9 cellular contexts compared by ENCODE assay signal in the genomic region with DNA sequence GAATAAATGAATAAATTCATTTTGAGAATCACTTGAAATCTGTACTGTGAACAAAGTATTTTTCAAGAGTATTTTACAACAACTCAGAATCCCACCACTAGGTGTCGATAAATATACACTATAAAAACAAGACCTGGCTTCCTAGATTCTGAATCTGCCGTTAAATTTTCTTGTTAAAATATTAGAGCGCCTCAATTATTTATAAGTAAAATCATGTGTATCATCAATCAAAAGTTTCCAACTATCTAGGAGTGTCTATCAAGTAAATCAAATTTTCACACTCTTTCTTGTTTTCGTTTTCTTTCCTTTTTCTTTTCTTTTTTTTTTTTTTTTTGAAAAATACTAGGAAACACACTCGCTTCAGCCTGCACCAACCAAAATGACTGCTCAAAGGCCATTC.
DNase-seq lines count a peak whose midpoint lies in the region; ATAC-seq, FAIRE-seq and TF ChIP-seq lines count a peak whose summit lies in the region.
"Had no signal": no experiment of that assay in that cellular context is flagged by ENCODE, and none has a peak within 500 bp of the region (broad histone marks: within the 10 kb centered on the region; RNA-seq: fewer than 3 reads in every experiment).

No MANE protein-coding gene starts in this region.

- DNase-seq in DMS79 treated with DMSO at 0.1 percent for 48 hours (lab: John Stamatoyannopoulos, UW): peak; percentile 41
- peak; percentile 8 for DNase-seq in OCI-M2 (lab: John Stamatoyannopoulos, UW; ENCODE audit: unreplicated experiment)
- peak; percentile 68 for DNase-seq in endothelial cell of umbilical vein (ENCODE audit: low read depth, low spot score)
- DNase-seq in osteocyte (ENCODE audit: extremely low spot score, unreplicated experiment): no peak
- DNase-seq in activated CD4-positive, alpha-beta T cell treated with anti-CD3 and anti-CD28 coated beads, Interleukin-2, amount 10 ng/mL, durations not matched to agents 7 days and 5 days: no peak
- DNase-seq in islet precursor cell: no peak
- no peak for DNase-seq in activated CD8-positive, alpha-beta memory T cell treated with anti-CD3 and anti-CD28 coated beads, Interleukin-2, amount 50 U/mL, for 48 hours

- TF ChIP-seq POLR2A in endothelial cell of umbilical vein (IDR thresholded peaks at IDR 0.05; ENCODE audit: low read depth, low read length): no peak

- no peaks in the 10 kb centered on the region for H3K9me3 ChIP-seq in endothelial cell of umbilical vein (replicated peaks; ENCODE audit: control insufficient read depth, insufficient read depth, low read length)

- H3K36me3 ChIP-seq in endothelial cell of umbilical vein (ENCODE audit: control insufficient read depth in 2 of 2, extremely low read depth in 1 of 2, insufficient read depth in 2 of 2, low read length in 2 of 2): no peaks in the 10 kb centered on the region

- H3K9me1 ChIP-seq in endothelial cell of umbilical vein (replicated peaks; ENCODE audit: control insufficient read depth, extremely low read depth, insufficient read depth, low read length): no peaks in the 10 kb centered on the region

- peak; percentile 53 for ATAC-seq in HG03175 (IDR thresholded peaks at IDR 0.05; ENCODE audit: unreplicated experiment)

- POLR2A ChIA-PET in endothelial cell of umbilical vein (lab: Charles Lee): no interaction called here
- POLR2A ChIA-PET in activated CD4-positive, alpha-beta T cell treated with anti-CD3 and anti-CD28 coated beads, Interleukin-2, amount 10 ng/mL, durations not matched to agents 7 days and 5 days (lab: Charles Lee): no interaction called here

- intact Hi-C loops in endothelial cell of umbilical vein (cut with micrococcal nuclease): loop anchor here (1.0 to 5.0 kb wide), 3 partner anchors 1045 to 1288 kb away; no protein-coding TSS in a partner anchor

- no peak overlapping the region for H3K27ac ChIP-seq in endothelial cell of umbilical vein (ENCODE audit: insufficient read depth, low read depth, low read length)

- H3K27me3 Mint-ChIP-seq in osteocyte (ENCODE audit: unreplicated experiment): no peaks in the 10 kb centered on the region
- H3K27me3 Mint-ChIP-seq in activated CD4-positive, alpha-beta T cell treated with anti-CD3 and anti-CD28 coated beads, Interleukin-2, amount 10 ng/mL, durations not matched to agents 7 days and 5 days: peaks cover 6% of the 10 kb centered on the region

- H3K9me3 Mint-ChIP-seq in osteocyte (ENCODE audit: unreplicated experiment): no peaks in the 10 kb centered on the region
- H3K9me3 Mint-ChIP-seq in activated CD4-positive, alpha-beta T cell treated with anti-CD3 and anti-CD28 coated beads, Interleukin-2, amount 10 ng/mL, durations not matched to agents 7 days and 5 days: no peaks in the 10 kb centered on the region
- H3K9me3 Mint-ChIP-seq: naive thymus-derived CD8-positive, alpha-beta T cell had no signal

- H3K4me2 ChIP-seq in endothelial cell of umbilical vein (ENCODE audit: insufficient read depth, low read length): no peak overlapping the region

- H3K36me3 Mint-ChIP-seq in osteocyte (ENCODE audit: unreplicated experiment): no peaks in the 10 kb centered on the region
- no peaks in the 10 kb centered on the region for H3K36me3 Mint-ChIP-seq in activated CD4-positive, alpha-beta T cell treated with anti-CD3 and anti-CD28 coated beads, Interleukin-2, amount 10 ng/mL, durations not matched to agents 7 days and 5 days (ENCODE audit: low read depth)
- H3K36me3 Mint-ChIP-seq: naive thymus-derived CD8-positive, alpha-beta T cell had no signal

- no peaks in the 10 kb centered on the region for H4K20me1 ChIP-seq in endothelial cell of umbilical vein (replicated peaks; ENCODE audit: control insufficient read depth, extremely low read depth, insufficient read depth, low read length)

- H3K4me3 ChIP-seq in endothelial cell of umbilical vein (replicated peaks in 1 of 3; ENCODE audit: insufficient read depth in 1 of 3, low read depth in 1 of 3, low read length in 3 of 3): no peak overlapping the region

- no peaks in the 10 kb centered on the region for H3K4me1 ChIP-seq in endothelial cell of umbilical vein (ENCODE audit: control insufficient read depth, extremely low read depth, insufficient read depth, low read length)

- TF ChIP-seq CTCF in endothelial cell of umbilical vein (IDR thresholded peaks at IDR 0.05; ENCODE audit: extremely low read depth in 1 of 2, insufficient read depth in 1 of 2, low read depth in 1 of 2, low read length in 2 of 2) (peak; percentile 33 to 39), osteocyte (IDR thresholded peaks at IDR 0.05) (peak; percentile 67)

- H3K27me3 ChIP-seq in endothelial cell of umbilical vein (ENCODE audit: control insufficient read depth in 2 of 2, insufficient read depth in 2 of 2, low read length in 2 of 2): no peaks in the 10 kb centered on the region

- no peak overlapping the region for H3K9ac ChIP-seq in endothelial cell of umbilical vein (replicated peaks; ENCODE audit: extremely low read depth, insufficient read depth, low read length)

- no peaks in the 10 kb centered on the region for H3K79me2 ChIP-seq in endothelial cell of umbilical vein (ENCODE audit: control insufficient read depth, insufficient read depth, low read length)

- BruUV-seq in endothelial cell of umbilical vein (replicated peaks; lab: Mats Ljungman, UMichigan): no TSS peak

- peaks cover 7% of the 10 kb centered on the region for H3K4me1 Mint-ChIP-seq in osteocyte (ENCODE audit: unreplicated experiment)
- H3K4me1 Mint-ChIP-seq in activated CD4-positive, alpha-beta T cell treated with anti-CD3 and anti-CD28 coated beads, Interleukin-2, amount 10 ng/mL, durations not matched to agents 7 days and 5 days: peaks cover 4% of the 10 kb centered on the region

- CTCF ChIA-PET in endothelial cell of umbilical vein (lab: Charles Lee): interaction anchor here (0.7 to 1.8 kb wide), 7 partner anchors 26 to 1289 kb away, joined by 3 to 12 read pairs (median 4); no protein-coding TSS in a partner anchor
- CTCF ChIA-PET in activated CD4-positive, alpha-beta T cell treated with anti-CD3 and anti-CD28 coated beads, Interleukin-2, amount 10 ng/mL, durations not matched to agents 7 days and 5 days (lab: Charles Lee): interaction anchor here (0.7 kb wide), 2 partner anchors 112 to 1158 kb away, joined by 3 read pairs; no protein-coding TSS in a partner anchor

- dilution Hi-C loops in endothelial cell of umbilical vein (cut with MboI; ENCODE audit: extremely low pct_ligation_motif_present, low sequenced_read_pairs): no loop called here

- H2AFZ ChIP-seq in endothelial cell of umbilical vein (ENCODE audit: low read depth, low read length): no peak overlapping the region

- peak; percentile 76 for FAIRE-seq in endothelial cell of umbilical vein (lab: Jason Lieb, UNC)

- H3K27ac Mint-ChIP-seq in osteocyte (ENCODE audit: unreplicated experiment): no peak overlapping the region
- no peak overlapping the region for H3K27ac Mint-ChIP-seq in activated CD4-positive, alpha-beta T cell treated with anti-CD3 and anti-CD28 coated beads, Interleukin-2, amount 10 ng/mL, durations not matched to agents 7 days and 5 days

- no peak overlapping the region for H3K4me3 Mint-ChIP-seq in osteocyte (ENCODE audit: unreplicated experiment)
- no peak overlapping the region for H3K4me3 Mint-ChIP-seq in activated CD4-positive, alpha-beta T cell treated with anti-CD3 and anti-CD28 coated beads, Interleukin-2, amount 10 ng/mL, durations not matched to agents 7 days and 5 days

TF ChIP-seq in endothelial cell of umbilical vein, 7 proteins besides CTCF, POLR2A, EP300 and RAD21:
- TF ChIP-seq MYC (IDR thresholded peaks at IDR 0.05; ENCODE audit: low read depth, low read length) (no peak), FOS (IDR thresholded peaks at IDR 0.05; ENCODE audit: borderline replicate concordance, insufficient read depth, low read length) (no peak), POLR2AphosphoS5 (IDR thresholded peaks at IDR 0.05; ENCODE audit: insufficient read depth, low read depth, low read length) (no peak), EZH2 (IDR thresholded peaks at IDR 0.05; ENCODE audit: borderline replicate concordance, low read depth, low read length, severe bottlenecking) (no peak), MAX (IDR thresholded peaks at IDR 0.05; ENCODE audit: insufficient read depth, insufficient read length) (no peak), JUN (IDR thresholded peaks at IDR 0.05; ENCODE audit: borderline replicate concordance, insufficient read depth, insufficient read length, low read depth) (no peak), GATA2 (IDR thresholded peaks at IDR 0.05; ENCODE audit: insufficient read depth, insufficient read length, low read depth, low read length) (no peak)

Comparison
In these comparisons a context has a peak if more than half of its experiments do, and no peak if none do; other contexts are left out.
1. DNase-seq: peak in DMS79 treated with DMSO at 0.1 percent for 48 hours (single experiment), OCI-M2 (single experiment) and endothelial cell of umbilical vein (single experiment); none in osteocyte (single experiment), activated CD4-positive, alpha-beta T cell treated with anti-CD3 and anti-CD28 coated beads, Interleukin-2, amount 10 ng/mL, durations not matched to agents 7 days and 5 days (single experiment), islet precursor cell (single experiment) and activated CD8-positive, alpha-beta memory T cell treated with anti-CD3 and anti-CD28 coated beads, Interleukin-2, amount 50 U/mL, for 48 hours (single experiment).